In genomic region chr4:26141916-26142638, GRCh38 we compare ENCODE assay signal across 8 cellular contexts.
DNase-seq lines count a peak whose midpoint lies in the region; ATAC-seq and TF ChIP-seq lines count a peak whose summit lies in the region.

No MANE protein-coding gene starts in this region.

- DNase-seq in cerebellar cortex (ENCODE audit: low spot score): peak; percentile 38
- DNase-seq in neural progenitor cell (ENCODE audit: low spot score): no peak
- DNase-seq in activated CD4-positive, CD25-positive, alpha-beta regulatory T cell (lab: John Stamatoyannopoulos, UW): no peak
- no peak for DNase-seq in activated CD4-positive, alpha-beta T cell treated with anti-CD3 and anti-CD28 coated beads for 4 hours
- DNase-seq in central memory CD4-positive, alpha-beta T cell: no peak
- DNase-seq in HT-29 (ENCODE audit: low spot score): no peak

- H3K9me3 ChIP-seq in neural progenitor cell (ENCODE audit: low read depth): no peaks in the 10 kb centered on the region

- H3K4me2 ChIP-seq in neural progenitor cell: no peak overlapping the region

- H3K4me1 ChIP-seq in neural progenitor cell: peaks cover 17% of the 10 kb centered on the region

- H3K27ac ChIP-seq in neural progenitor cell: no peak overlapping the region

- H3K36me3 ChIP-seq in neural progenitor cell: no peaks in the 10 kb centered on the region

- no peak overlapping the region for H3K4me3 Mint-ChIP-seq in neural progenitor cell

- H3K9ac ChIP-seq in neural progenitor cell: no peak overlapping the region

- no peak overlapping the region for H3K4me3 ChIP-seq in neural progenitor cell

- no peaks in the 10 kb centered on the region for H3K27me3 Mint-ChIP-seq in neural progenitor cell (ENCODE audit: insufficient read depth, low read depth)

- peaks cover 16% of the 10 kb centered on the region for H3K4me1 Mint-ChIP-seq in neural progenitor cell

- peak; percentile 56 for ATAC-seq in GM18520 (IDR thresholded peaks at IDR 0.05; ENCODE audit: unreplicated experiment)
- ATAC-seq in HG03280 (IDR thresholded peaks at IDR 0.05; ENCODE audit: unreplicated experiment): peak; percentile 83

- H3K27me3 ChIP-seq in neural progenitor cell: no peaks in the 10 kb centered on the region

- H3K27ac Mint-ChIP-seq in neural progenitor cell: peak overlapping the region; percentile 57

- H3K36me3 Mint-ChIP-seq in neural progenitor cell: no peaks in the 10 kb centered on the region

- H3K79me2 ChIP-seq in neural progenitor cell (ENCODE audit: low read depth): no peaks in the 10 kb centered on the region

- no peaks in the 10 kb centered on the region for H3K9me3 Mint-ChIP-seq in neural progenitor cell

- no peak overlapping the region for H2AFZ ChIP-seq in neural progenitor cell (replicated peaks)

- no peak for TF ChIP-seq CTCF in neural progenitor cell (IDR thresholded peaks at IDR 0.05)

- peaks cover 5% of the 10 kb centered on the region for H3F3A ChIP-seq in neural progenitor cell (ENCODE audit: low read depth)

- no peaks in the 10 kb centered on the region for H4K20me1 ChIP-seq in neural progenitor cell (ENCODE audit: low read depth)
